Comparison of ENCODE assay signal across 1 cellular context in genomic region chr10:30603589-30603988, GRCh38.
TF ChIP-seq lines count a peak whose summit lies in the region.

No MANE protein-coding gene starts in this region.

TF ChIP-seq in HepG2, 621 proteins besides CTCF, POLR2A, EP300 and RAD21 (continued from another document and continues in another):
- peak; percentile 57 for TF ChIP-seq SKIL (CRISPR knock-in tag; IDR thresholded peaks at IDR 0.05; ENCODE audit: borderline replicate concordance)
- peak; percentile 87; the same call in 1 of the 2 replicates for TF ChIP-seq THRA (CRISPR knock-in tag; IDR thresholded peaks at IDR 0.05; ENCODE audit: borderline replicate concordance)
- peak; percentile 57 for TF ChIP-seq HNF4A (CRISPR knock-in tag; IDR thresholded peaks at IDR 0.05)
- TF ChIP-seq ZNF383 (CRISPR knock-in tag; IDR thresholded peaks at IDR 0.05; ENCODE audit: borderline replicate concordance), result no peak
- TF ChIP-seq UBTF (CRISPR knock-in tag; IDR thresholded peaks at IDR 0.05), result no peak
- no peak for TF ChIP-seq GPBP1L1 (CRISPR knock-in tag; IDR thresholded peaks at IDR 0.05)
- no peak for TF ChIP-seq EHMT2 (IDR thresholded peaks at IDR 0.05; ENCODE audit: borderline replicate concordance, low read depth, low read length)
- no peak for TF ChIP-seq ZNF549 (CRISPR knock-in tag; IDR thresholded peaks at IDR 0.05)
- TF ChIP-seq NR2F6 (IDR thresholded peaks at IDR 0.05), result peak; percentile 79
- TF ChIP-seq NR2F6 (CRISPR knock-in tag; IDR thresholded peaks at IDR 0.05), result peak; percentile 79
- TF ChIP-seq HDAC2 (CRISPR knock-in tag; IDR thresholded peaks at IDR 0.05), result peak; percentile 61; the same call in 1 of the 2 replicates
- no peak for TF ChIP-seq ZNF589 (CRISPR knock-in tag; conservative IDR thresholded peaks at IDR 0.05)
- TF ChIP-seq ZNF83 (CRISPR knock-in tag; IDR thresholded peaks at IDR 0.05; ENCODE audit: borderline replicate concordance), result no peak
- TF ChIP-seq ZNF644 (CRISPR knock-in tag; IDR thresholded peaks at IDR 0.05; ENCODE audit: low read depth), result peak; percentile 80
- peak; percentile 58 for TF ChIP-seq SAP130 (CRISPR knock-in tag; IDR thresholded peaks at IDR 0.05; ENCODE audit: low read depth)
- TF ChIP-seq TCF7 (IDR thresholded peaks at IDR 0.05; ENCODE audit: low read depth), result peak; percentile 87
- TF ChIP-seq ZBTB33 (CRISPR knock-in tag; IDR thresholded peaks at IDR 0.05), result no peak
- no peak for TF ChIP-seq BCLAF1 (IDR thresholded peaks at IDR 0.05)
- TF ChIP-seq SP4 (CRISPR knock-in tag; IDR thresholded peaks at IDR 0.05), result no peak
- no peak for TF ChIP-seq ZNF407 (CRISPR knock-in tag; IDR thresholded peaks at IDR 0.05; ENCODE audit: not compliant biosample characterization)
- peak; percentile 85 for TF ChIP-seq NCOA2 (CRISPR knock-in tag; IDR thresholded peaks at IDR 0.05)
- no peak for TF ChIP-seq TFDP1 (CRISPR knock-in tag; IDR thresholded peaks at IDR 0.05; ENCODE audit: borderline replicate concordance)
- TF ChIP-seq RORA (CRISPR knock-in tag; IDR thresholded peaks at IDR 0.05), result no peak
- TF ChIP-seq ZSCAN25 (CRISPR knock-in tag; IDR thresholded peaks at IDR 0.05), result no peak
- no peak for TF ChIP-seq JUNB (CRISPR knock-in tag; IDR thresholded peaks at IDR 0.05; ENCODE audit: borderline replicate concordance)
- TF ChIP-seq CSRNP1 (CRISPR knock-in tag; IDR thresholded peaks at IDR 0.05), result no peak
- peak; percentile 51; the same call in 1 of the 2 replicates for TF ChIP-seq GFI1 (CRISPR knock-in tag; IDR thresholded peaks at IDR 0.05; ENCODE audit: borderline replicate concordance)
